8 cellular contexts compared by ENCODE assay signal in genomic region chr21:45698493-45698947, GRCh38. TPM values are rescaled to one million over a fixed set of nuclear protein-coding genes. Genes with fewer than 3 reads are reported as not detected.
A peak's percentile ranks its signal among the peaks of the same experiment; 100 is the strongest.
DNase-seq lines count a peak whose midpoint lies in the region; ATAC-seq and TF ChIP-seq lines count a peak whose summit lies in the region.

No MANE protein-coding gene starts in this region.

- H3K36me3 Mint-ChIP-seq in effector memory CD8-positive, alpha-beta T cell (ENCODE audit: insufficient read depth) = no peaks in the 10 kb centered on the region

- peaks cover 15 to 16% of the 10 kb centered on the region in 2 donors for H3K27me3 Mint-ChIP-seq in effector memory CD8-positive, alpha-beta T cell

- H3K4me3 Mint-ChIP-seq in effector memory CD8-positive, alpha-beta T cell = no peak overlapping the region

- peak overlapping the region in 1 of 2 donors; percentile 7 for H3K27ac Mint-ChIP-seq in effector memory CD8-positive, alpha-beta T cell

- peaks cover 6% of the 10 kb centered on the region for H3K27me3 ChIP-seq in AG04450 (ENCODE audit: control insufficient read depth, insufficient read depth, low read length)

- POLR2A ChIA-PET in AG04450 (lab: Yijun Ruan, JAX) = interaction anchor here (0.7 kb wide), 2 partner anchors 48 to 53 kb away, joined by 3 to 6 read pairs; no protein-coding TSS in a partner anchor

- H3K9me3 ChIP-seq in AG04450 (ENCODE audit: control insufficient read depth, insufficient read depth, low read length) = peaks cover 3% of the 10 kb centered on the region; the same call in 1 of the 2 replicates

- H3K4me3 ChIP-seq in AG04450 (ENCODE audit: low read depth, low read length) (no peak overlapping the region), HFF-Myc (replicated peaks; ENCODE audit: low read depth, low read length) (no peak overlapping the region), astrocyte of the spinal cord (ENCODE audit: low read depth, low read length) (no peak overlapping the region)

- DNase-seq in AG04450 (ENCODE audit: low read depth, low spot score) = peak; percentile 55
- DNase-seq in HFF-Myc (ENCODE audit: extremely low read depth, low read depth) = peak; percentile 44
- peak; percentile 96 for DNase-seq in astrocyte of the spinal cord (ENCODE audit: low read depth, low spot score)
- DNase-seq in kidney tubule cell (ENCODE audit: low spot score) = peak; percentile 43
- no peak for DNase-seq in NCI-H128 (lab: John Stamatoyannopoulos, UW; ENCODE audit: unreplicated experiment)
- no peak for DNase-seq in effector memory CD8-positive, alpha-beta T cell

- peak overlapping the region; percentile 31 for H3K27ac ChIP-seq in AG04450 (ENCODE audit: low read depth, low read length)

- no peaks in the 10 kb centered on the region for H3K9me3 Mint-ChIP-seq in effector memory CD8-positive, alpha-beta T cell

- TF ChIP-seq CTCF in AG04450 (IDR thresholded peaks at IDR 0.05; ENCODE audit: low read depth, low read length) = no peak
- TF ChIP-seq CTCF in HFF-Myc (IDR thresholded peaks at IDR 0.05; ENCODE audit: low read depth, low read length, missing control alignments) = no peak
- TF ChIP-seq CTCF in astrocyte of the spinal cord (IDR thresholded peaks at IDR 0.05; ENCODE audit: low read depth, low read length) = no peak

- in situ Hi-C loops in astrocyte of the spinal cord (cut with HindIII; ENCODE audit: low sequenced_read_pairs) = no loop called here

- H3K4me1 Mint-ChIP-seq in effector memory CD8-positive, alpha-beta T cell (ENCODE audit: low read depth in 2 of 2) = peaks cover 3 to 7% of the 10 kb centered on the region in 2 donors

- no peak for ATAC-seq in effector memory CD8-positive, alpha-beta T cell (replicated peaks)
- no peak for ATAC-seq in HG03135 (IDR thresholded peaks at IDR 0.05; ENCODE audit: unreplicated experiment)
- no peak for ATAC-seq in HG03520 (IDR thresholded peaks at IDR 0.05; ENCODE audit: unreplicated experiment)

- CTCF ChIA-PET in AG04450 (lab: Charles Lee) = no interaction called here

RNA-seq across cellular contexts. Expression of gene PCBP3, which starts 55.0 kb away (rescaled TPM):
- polyA plus RNA-seq in AG04450 (2011; rRNA removed) = 1.6 and 2.1 TPM in 2 replicates
- 5.0 and 5.9 TPM in 2 replicates for polyA minus RNA-seq in AG04450 (2011; rRNA and poly(A)+ RNA removed)

Comparison
In these comparisons a context has a peak if more than half of its experiments do, and no peak if none do; other contexts are left out.
1. DNase-seq: peak in AG04450 (single experiment), HFF-Myc (single experiment), astrocyte of the spinal cord (single experiment) and kidney tubule cell (single experiment); none in NCI-H128 (single experiment) and effector memory CD8-positive, alpha-beta T cell (0 of 3).